In the genomic region with DNA sequence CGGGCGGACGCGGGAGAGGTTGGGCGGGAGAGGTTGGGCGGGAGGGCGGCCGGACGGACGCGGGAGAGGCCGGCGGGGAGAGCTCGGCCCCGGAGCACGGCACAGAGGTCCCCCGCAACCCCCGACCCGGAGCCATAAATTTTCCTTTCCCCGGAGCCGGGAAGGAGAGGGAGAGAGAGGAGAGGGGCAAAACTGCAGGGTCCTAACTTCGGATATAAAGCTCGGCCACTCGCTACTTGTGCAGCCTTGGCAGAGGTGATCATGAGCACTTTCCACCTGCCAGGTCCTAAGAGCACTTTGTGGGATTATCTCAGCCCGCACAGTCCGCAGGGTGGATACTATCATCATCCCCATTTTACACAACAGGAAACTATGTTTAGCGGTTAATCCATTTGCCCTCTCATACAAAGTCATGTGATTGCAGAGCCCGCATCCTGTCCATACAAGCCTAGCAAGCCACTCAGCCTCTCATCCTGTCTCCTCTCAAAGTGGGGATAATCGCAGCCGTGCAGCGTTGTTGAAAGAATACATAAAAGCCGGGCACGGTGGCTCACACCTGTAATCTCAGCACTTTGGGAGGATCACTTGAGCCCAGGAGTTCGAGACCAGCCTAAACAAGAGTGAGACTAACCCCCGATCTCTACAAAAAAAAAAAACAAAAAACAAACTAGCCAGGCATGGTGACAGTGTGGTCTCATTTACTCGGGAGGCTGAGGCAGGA, we compare ENCODE assay signal across 1 cellular context.
TF ChIP-seq lines count a peak whose summit lies in the region.

No MANE protein-coding gene starts in this region.

TF ChIP-seq in K562, 482 proteins besides CTCF, POLR2A, EP300 and RAD21 (continued from another document and continues in another):
- TF ChIP-seq FOSL1 (tag; conservative IDR thresholded peaks at IDR 0.05) (0 out of 2 replicates have a peak, but pooled peaks have one; percentile 23), ZFX (CRISPR knock-in tag; IDR thresholded peaks at IDR 0.05) (no peak), TOE1 (IDR thresholded peaks at IDR 0.05; ENCODE audit: borderline replicate concordance) (peak; percentile 69; the same call in 1 of the 2 replicates), TOE1 (CRISPR knock-in tag; IDR thresholded peaks at IDR 0.05; ENCODE audit: borderline replicate concordance, low read depth) (no peak), CTBP1 (IDR thresholded peaks at IDR 0.05; ENCODE audit: borderline replicate concordance) (peak; percentile 27; the same call in 1 of the 2 replicates), SUPT5H (IDR thresholded peaks at IDR 0.05) (peak; percentile 40; the same call in 1 of the 2 replicates), POLR2AphosphoS5 (IDR thresholded peaks at IDR 0.05; ENCODE audit: control insufficient read depth, insufficient read depth, low read depth, low read length) (peak; percentile 38; the same call in 1 of the 2 replicates), GTF2A2 (tag; IDR thresholded peaks at IDR 0.05) (no peak), CHD1 (IDR thresholded peaks at IDR 0.05; ENCODE audit: low read length) (peak; percentile 39), PHF8 (IDR thresholded peaks at IDR 0.05; ENCODE audit: borderline replicate concordance, low read length) (peak; percentile 55; the same call in 1 of the 2 replicates), POLR2B (IDR thresholded peaks at IDR 0.05; ENCODE audit: low read depth, partially characterized antibody) (peak; percentile 8), CBFA2T2 (conservative IDR thresholded peaks at IDR 0.05) (peak; percentile 28), NRF1 (conservative IDR thresholded peaks at IDR 0.05 in 1 of 2, IDR thresholded peaks at IDR 0.05 in 1 of 2) (no peak), ZNF717 (CRISPR knock-in tag; IDR thresholded peaks at IDR 0.05) (no peak), ETV1 (tag; conservative IDR thresholded peaks at IDR 0.05; ENCODE audit: low read depth) (peak; percentile 58), CHD4 (IDR thresholded peaks at IDR 0.05; ENCODE audit: insufficient read depth, insufficient replicate concordance, low read depth, low read length, poor library complexity, severe bottlenecking) (no peak)
- TF ChIP-seq, protein P1, sequence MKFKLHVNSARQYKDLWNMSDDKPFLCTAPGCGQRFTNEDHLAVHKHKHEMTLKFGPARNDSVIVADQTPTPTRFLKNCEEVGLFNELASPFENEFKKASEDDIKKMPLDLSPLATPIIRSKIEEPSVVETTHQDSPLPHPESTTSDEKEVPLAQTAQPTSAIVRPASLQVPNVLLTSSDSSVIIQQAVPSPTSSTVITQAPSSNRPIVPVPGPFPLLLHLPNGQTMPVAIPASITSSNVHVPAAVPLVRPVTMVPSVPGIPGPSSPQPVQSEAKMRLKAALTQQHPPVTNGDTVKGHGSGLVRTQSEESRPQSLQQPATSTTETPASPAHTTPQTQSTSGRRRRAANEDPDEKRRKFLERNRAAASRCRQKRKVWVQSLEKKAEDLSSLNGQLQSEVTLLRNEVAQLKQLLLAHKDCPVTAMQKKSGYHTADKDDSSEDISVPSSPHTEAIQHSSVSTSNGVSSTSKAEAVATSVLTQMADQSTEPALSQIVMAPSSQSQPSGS (CRISPR knock-in tag; IDR thresholded peaks at IDR 0.05) = no peak
- TF ChIP-seq, protein P2, sequence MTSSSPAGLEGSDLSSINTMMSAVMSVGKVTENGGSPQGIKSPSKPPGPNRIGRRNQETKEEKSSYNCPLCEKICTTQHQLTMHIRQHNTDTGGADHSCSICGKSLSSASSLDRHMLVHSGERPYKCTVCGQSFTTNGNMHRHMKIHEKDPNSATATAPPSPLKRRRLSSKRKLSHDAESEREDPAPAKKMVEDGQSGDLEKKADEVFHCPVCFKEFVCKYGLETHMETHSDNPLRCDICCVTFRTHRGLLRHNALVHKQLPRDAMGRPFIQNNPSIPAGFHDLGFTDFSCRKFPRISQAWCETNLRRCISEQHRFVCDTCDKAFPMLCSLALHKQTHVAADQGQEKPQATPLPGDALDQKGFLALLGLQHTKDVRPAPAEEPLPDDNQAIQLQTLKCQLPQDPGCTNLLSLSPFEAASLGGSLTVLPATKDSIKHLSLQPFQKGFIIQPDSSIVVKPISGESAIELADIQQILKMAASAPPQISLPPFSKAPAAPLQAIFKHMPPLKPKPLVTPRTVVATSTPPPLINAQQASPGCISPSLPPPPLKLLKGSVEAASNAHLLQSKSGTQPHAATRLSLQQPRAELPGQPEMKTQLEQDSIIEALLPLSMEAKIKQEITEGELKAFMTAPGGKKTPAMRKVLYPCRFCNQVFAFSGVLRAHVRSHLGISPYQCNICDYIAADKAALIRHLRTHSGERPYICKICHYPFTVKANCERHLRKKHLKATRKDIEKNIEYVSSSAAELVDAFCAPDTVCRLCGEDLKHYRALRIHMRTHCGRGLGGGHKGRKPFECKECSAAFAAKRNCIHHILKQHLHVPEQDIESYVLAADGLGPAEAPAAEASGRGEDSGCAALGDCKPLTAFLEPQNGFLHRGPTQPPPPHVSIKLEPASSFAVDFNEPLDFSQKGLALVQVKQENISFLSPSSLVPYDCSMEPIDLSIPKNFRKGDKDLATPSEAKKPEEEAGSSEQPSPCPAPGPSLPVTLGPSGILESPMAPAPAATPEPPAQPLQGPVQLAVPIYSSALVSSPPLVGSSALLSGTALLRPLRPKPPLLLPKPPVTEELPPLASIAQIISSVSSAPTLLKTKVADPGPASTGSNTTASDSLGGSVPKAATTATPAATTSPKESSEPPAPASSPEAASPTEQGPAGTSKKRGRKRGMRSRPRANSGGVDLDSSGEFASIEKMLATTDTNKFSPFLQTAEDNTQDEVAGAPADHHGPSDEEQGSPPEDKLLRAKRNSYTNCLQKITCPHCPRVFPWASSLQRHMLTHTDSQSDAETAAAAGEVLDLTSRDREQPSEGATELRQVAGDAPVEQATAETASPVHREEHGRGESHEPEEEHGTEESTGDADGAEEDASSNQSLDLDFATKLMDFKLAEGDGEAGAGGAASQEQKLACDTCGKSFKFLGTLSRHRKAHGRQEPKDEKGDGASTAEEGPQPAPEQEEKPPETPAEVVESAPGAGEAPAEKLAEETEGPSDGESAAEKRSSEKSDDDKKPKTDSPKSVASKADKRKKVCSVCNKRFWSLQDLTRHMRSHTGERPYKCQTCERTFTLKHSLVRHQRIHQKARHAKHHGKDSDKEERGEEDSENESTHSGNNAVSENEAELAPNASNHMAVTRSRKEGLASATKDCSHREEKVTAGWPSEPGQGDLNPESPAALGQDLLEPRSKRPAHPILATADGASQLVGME (CRISPR knock-in tag; IDR thresholded peaks at IDR 0.05) = no peak
- TF ChIP-seq, protein P3, sequence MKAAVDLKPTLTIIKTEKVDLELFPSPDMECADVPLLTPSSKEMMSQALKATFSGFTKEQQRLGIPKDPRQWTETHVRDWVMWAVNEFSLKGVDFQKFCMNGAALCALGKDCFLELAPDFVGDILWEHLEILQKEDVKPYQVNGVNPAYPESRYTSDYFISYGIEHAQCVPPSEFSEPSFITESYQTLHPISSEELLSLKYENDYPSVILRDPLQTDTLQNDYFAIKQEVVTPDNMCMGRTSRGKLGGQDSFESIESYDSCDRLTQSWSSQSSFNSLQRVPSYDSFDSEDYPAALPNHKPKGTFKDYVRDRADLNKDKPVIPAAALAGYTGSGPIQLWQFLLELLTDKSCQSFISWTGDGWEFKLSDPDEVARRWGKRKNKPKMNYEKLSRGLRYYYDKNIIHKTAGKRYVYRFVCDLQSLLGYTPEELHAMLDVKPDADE (conservative IDR thresholded peaks at IDR 0.05; ENCODE audit: control insufficient read depth, low read depth, low read length) = peak; percentile 82; the same call in 1 of the 2 replicates
- TF ChIP-seq, protein P4, sequence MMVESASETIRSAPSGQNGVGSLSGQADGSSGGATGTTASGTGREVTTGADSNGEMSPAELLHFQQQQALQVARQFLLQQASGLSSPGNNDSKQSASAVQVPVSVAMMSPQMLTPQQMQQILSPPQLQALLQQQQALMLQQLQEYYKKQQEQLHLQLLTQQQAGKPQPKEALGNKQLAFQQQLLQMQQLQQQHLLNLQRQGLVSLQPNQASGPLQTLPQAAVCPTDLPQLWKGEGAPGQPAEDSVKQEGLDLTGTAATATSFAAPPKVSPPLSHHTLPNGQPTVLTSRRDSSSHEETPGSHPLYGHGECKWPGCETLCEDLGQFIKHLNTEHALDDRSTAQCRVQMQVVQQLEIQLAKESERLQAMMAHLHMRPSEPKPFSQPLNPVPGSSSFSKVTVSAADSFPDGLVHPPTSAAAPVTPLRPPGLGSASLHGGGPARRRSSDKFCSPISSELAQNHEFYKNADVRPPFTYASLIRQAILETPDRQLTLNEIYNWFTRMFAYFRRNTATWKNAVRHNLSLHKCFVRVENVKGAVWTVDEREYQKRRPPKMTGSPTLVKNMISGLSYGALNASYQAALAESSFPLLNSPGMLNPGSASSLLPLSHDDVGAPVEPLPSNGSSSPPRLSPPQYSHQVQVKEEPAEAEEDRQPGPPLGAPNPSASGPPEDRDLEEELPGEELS (CRISPR knock-in tag; IDR thresholded peaks at IDR 0.05; ENCODE audit: borderline replicate concordance) = no peak
- TF ChIP-seq, protein P5, sequence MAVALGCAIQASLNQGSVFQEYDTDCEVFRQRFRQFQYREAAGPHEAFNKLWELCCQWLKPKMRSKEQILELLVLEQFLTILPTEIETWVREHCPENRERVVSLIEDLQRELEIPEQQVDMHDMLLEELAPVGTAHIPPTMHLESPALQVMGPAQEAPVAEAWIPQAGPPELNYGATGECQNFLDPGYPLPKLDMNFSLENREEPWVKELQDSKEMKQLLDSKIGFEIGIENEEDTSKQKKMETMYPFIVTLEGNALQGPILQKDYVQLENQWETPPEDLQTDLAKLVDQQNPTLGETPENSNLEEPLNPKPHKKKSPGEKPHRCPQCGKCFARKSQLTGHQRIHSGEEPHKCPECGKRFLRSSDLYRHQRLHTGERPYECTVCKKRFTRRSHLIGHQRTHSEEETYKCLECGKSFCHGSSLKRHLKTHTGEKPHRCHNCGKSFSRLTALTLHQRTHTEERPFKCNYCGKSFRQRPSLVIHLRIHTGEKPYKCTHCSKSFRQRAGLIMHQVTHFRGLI (CRISPR knock-in tag; IDR thresholded peaks at IDR 0.05) = no peak
- TF ChIP-seq, protein P6, sequence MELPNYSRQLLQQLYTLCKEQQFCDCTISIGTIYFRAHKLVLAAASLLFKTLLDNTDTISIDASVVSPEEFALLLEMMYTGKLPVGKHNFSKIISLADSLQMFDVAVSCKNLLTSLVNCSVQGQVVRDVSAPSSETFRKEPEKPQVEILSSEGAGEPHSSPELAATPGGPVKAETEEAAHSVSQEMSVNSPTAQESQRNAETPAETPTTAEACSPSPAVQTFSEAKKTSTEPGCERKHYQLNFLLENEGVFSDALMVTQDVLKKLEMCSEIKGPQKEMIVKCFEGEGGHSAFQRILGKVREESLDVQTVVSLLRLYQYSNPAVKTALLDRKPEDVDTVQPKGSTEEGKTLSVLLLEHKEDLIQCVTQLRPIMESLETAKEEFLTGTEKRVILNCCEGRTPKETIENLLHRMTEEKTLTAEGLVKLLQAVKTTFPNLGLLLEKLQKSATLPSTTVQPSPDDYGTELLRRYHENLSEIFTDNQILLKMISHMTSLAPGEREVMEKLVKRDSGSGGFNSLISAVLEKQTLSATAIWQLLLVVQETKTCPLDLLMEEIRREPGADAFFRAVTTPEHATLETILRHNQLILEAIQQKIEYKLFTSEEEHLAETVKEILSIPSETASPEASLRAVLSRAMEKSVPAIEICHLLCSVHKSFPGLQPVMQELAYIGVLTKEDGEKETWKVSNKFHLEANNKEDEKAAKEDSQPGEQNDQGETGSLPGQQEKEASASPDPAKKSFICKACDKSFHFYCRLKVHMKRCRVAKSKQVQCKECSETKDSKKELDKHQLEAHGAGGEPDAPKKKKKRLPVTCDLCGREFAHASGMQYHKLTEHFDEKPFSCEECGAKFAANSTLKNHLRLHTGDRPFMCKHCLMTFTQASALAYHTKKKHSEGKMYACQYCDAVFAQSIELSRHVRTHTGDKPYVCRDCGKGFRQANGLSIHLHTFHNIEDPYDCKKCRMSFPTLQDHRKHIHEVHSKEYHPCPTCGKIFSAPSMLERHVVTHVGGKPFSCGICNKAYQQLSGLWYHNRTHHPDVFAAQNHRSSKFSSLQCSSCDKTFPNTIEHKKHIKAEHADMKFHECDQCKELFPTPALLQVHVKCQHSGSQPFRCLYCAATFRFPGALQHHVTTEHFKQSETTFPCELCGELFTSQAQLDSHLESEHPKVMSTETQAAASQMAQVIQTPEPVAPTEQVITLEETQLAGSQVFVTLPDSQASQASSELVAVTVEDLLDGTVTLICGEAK (IDR thresholded peaks at IDR 0.05) = peak; percentile 22; the same call in 1 of the 2 replicates
- TF ChIP-seq, protein P6 (CRISPR knock-in tag; IDR thresholded peaks at IDR 0.05) = no peak
- TF ChIP-seq, protein P7, sequence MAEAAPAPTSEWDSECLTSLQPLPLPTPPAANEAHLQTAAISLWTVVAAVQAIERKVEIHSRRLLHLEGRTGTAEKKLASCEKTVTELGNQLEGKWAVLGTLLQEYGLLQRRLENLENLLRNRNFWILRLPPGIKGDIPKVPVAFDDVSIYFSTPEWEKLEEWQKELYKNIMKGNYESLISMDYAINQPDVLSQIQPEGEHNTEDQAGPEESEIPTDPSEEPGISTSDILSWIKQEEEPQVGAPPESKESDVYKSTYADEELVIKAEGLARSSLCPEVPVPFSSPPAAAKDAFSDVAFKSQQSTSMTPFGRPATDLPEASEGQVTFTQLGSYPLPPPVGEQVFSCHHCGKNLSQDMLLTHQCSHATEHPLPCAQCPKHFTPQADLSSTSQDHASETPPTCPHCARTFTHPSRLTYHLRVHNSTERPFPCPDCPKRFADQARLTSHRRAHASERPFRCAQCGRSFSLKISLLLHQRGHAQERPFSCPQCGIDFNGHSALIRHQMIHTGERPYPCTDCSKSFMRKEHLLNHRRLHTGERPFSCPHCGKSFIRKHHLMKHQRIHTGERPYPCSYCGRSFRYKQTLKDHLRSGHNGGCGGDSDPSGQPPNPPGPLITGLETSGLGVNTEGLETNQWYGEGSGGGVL (CRISPR knock-in tag; IDR thresholded peaks at IDR 0.05) = no peak
